ENCODE assay signal across 8 cellular contexts in genomic region chr7:12524794-12525386, GRCh38. TPM values are rescaled to one million over a fixed set of nuclear protein-coding genes. Genes with fewer than 3 reads are reported as not detected.
DNase-seq lines count a peak whose midpoint lies in the region; TF ChIP-seq lines count a peak whose summit lies in the region.

No MANE protein-coding gene starts in this region.

- H3K9me3 ChIP-seq in hepatocyte (ENCODE audit: low read depth) (no peaks in the 10 kb centered on the region), tibial artery (no peaks in the 10 kb centered on the region)

- H3K27ac ChIP-seq in hepatocyte (no peak overlapping the region), tibial artery (no peak overlapping the region)

- H3K79me2 ChIP-seq in hepatocyte, result no peaks in the 10 kb centered on the region

- WGBS in hepatocyte (ENCODE audit: low lambda C conversion rate, missing lambda C conversion rate), result 23% methylated on average over 5 of the region's 5 CpGs

- TF ChIP-seq CTCF in HFF-Myc (IDR thresholded peaks at IDR 0.05; ENCODE audit: low read depth, low read length, missing control alignments) (no peak), WI38 (IDR thresholded peaks at IDR 0.05; ENCODE audit: low read depth, low read length) (peak; percentile 8; the same call in 1 of the 2 replicates), hepatocyte (IDR thresholded peaks at IDR 0.05; ENCODE audit: poor library complexity) (peak; percentile 82), tibial artery (IDR thresholded peaks at IDR 0.05) (peak; percentile 47 to 49)

- no peaks in the 10 kb centered on the region for H4K20me1 ChIP-seq in hepatocyte (ENCODE audit: insufficient read depth, poor library complexity, severe bottlenecking)

- H2AFZ ChIP-seq in hepatocyte, result peak overlapping the region; percentile 1

- intact Hi-C loops in tibial artery (cut with DNase I; ENCODE audit: low total_unique reads), result loop anchor here (5.0 kb wide), 1 partner anchor 737 kb away; no protein-coding TSS in a partner anchor

- H3K36me3 ChIP-seq in hepatocyte (replicated peaks; ENCODE audit: insufficient read depth, low read depth) (no peaks in the 10 kb centered on the region), tibial artery (no peaks in the 10 kb centered on the region)

- H3K4me1 ChIP-seq in hepatocyte (ENCODE audit: insufficient read depth), result no peaks in the 10 kb centered on the region
- H3K4me1 ChIP-seq in tibial artery, result no peaks in the 10 kb centered on the region

- no peaks in the 10 kb centered on the region for H3K9me2 ChIP-seq in hepatocyte (replicated peaks; ENCODE audit: insufficient read depth)

- H3K27me3 ChIP-seq in hepatocyte, result no peaks in the 10 kb centered on the region
- H3K27me3 ChIP-seq in tibial artery, result no peaks in the 10 kb centered on the region

- no peak overlapping the region for H3K4me3 ChIP-seq in HFF-Myc (replicated peaks; ENCODE audit: low read depth, low read length)
- H3K4me3 ChIP-seq in WI38 (ENCODE audit: low read depth, low read length), result no peak overlapping the region
- no peak overlapping the region for H3K4me3 ChIP-seq in hepatocyte
- H3K4me3 ChIP-seq in tibial artery, result no peak overlapping the region

- peak overlapping the region; percentile 32 for H3K4me2 ChIP-seq in hepatocyte

- DNase-seq in EL (peak; percentile 50), HFF-Myc (ENCODE audit: extremely low read depth, low read depth) (peak; percentile 31), NCI-H2107 (lab: John Stamatoyannopoulos, UW) (peak; percentile 37), hepatocyte (ENCODE audit: low spot score) (peak; percentile 62), tibial artery (no peak), HuH-7.5 (ENCODE audit: low spot score) (no peak), UCSD-AML1 (lab: John Stamatoyannopoulos, UW; ENCODE audit: unreplicated experiment) (no peak)

RNA-seq across cellular contexts. Expression of gene SCIN, which starts 45.6 kb away (rescaled TPM):
- 3.7 and 6.7 TPM in 2 replicates for total RNA-seq in hepatocyte
- 4.4 and 6.3 TPM in 2 replicates for polyA plus RNA-seq in hepatocyte

Comparison
In these comparisons a context has a peak if more than half of its experiments do, and no peak if none do; other contexts are left out.
1. DNase-seq: peak in EL (single experiment), HFF-Myc (single experiment), NCI-H2107 (single experiment) and hepatocyte (single experiment); none in tibial artery (0 of 2), HuH-7.5 (single experiment) and UCSD-AML1 (single experiment).